22 cellular contexts compared by ENCODE assay signal in the genomic region with DNA sequence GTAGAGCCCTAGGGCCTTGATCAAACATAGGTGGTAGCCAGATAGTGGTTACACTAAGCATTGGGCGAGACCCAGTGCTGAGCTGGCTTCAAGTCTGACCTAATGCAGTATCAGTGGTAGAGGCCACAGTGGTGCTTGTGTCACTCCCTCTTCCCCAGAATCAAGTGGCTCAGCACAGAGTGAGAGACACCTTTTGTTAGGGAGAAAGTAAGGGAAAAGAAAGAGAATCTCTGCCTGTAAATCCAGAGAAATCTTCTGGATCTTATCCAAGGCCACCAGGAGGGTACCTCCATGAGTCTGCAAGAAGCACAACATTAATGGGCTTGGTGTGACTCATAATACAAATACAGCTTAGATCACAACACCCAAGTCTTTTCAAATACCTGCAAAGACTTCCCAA.
DNase-seq lines count a peak whose midpoint lies in the region; ATAC-seq, FAIRE-seq and TF ChIP-seq lines count a peak whose summit lies in the region.
"Had no signal": no experiment of that assay in that cellular context is flagged by ENCODE, and none has a peak within 500 bp of the region (broad histone marks: within the 10 kb centered on the region; RNA-seq: fewer than 3 reads in every experiment).

No MANE protein-coding gene starts in this region.

- no peaks in the 10 kb centered on the region for H3K27me3 Mint-ChIP-seq in chondrocyte (ENCODE audit: low read depth)
- H3K27me3 Mint-ChIP-seq: B cell; CD4-positive, CD25-positive, alpha-beta regulatory T cell had no signal

- no peaks in the 10 kb centered on the region for H3K27me3 ChIP-seq in kidney epithelial cell (ENCODE audit: control insufficient read depth, insufficient read depth, low read length)
- H3K27me3 ChIP-seq: Peyer's patch had no signal

- H3K4me3 ChIP-seq in astrocyte of the spinal cord (ENCODE audit: low read depth, low read length) (no peak overlapping the region), kidney epithelial cell (ENCODE audit: low read depth, low read length) (no peak overlapping the region)
- H3K4me3 ChIP-seq: GM12878, GM23338, Peyer's patch had no signal

- H3K4me3 Mint-ChIP-seq in chondrocyte (ENCODE audit: unreplicated experiment), result no peak overlapping the region
- H3K4me3 Mint-ChIP-seq: B cell; CD4-positive, CD25-positive, alpha-beta regulatory T cell; GM23338 had no signal

- H3K36me3 ChIP-seq in kidney epithelial cell (ENCODE audit: control insufficient read depth, insufficient read depth, low read length), result no peaks in the 10 kb centered on the region
- H3K36me3 ChIP-seq: Peyer's patch had no signal

- FAIRE-seq in urothelium cell line (lab: Jason Lieb, UNC), result no peak
- FAIRE-seq: GM12878, GM18507 had no signal

- ATAC-seq in left cardiac atrium, result no peak
- ATAC-seq: GM12878, GM23338 had no signal

- TF ChIP-seq CTCF in astrocyte of the spinal cord (IDR thresholded peaks at IDR 0.05; ENCODE audit: low read depth, low read length) (no peak), kidney epithelial cell (IDR thresholded peaks at IDR 0.05; ENCODE audit: insufficient read depth, low read length, poor library complexity, severe bottlenecking) (no peak), chondrocyte (IDR thresholded peaks at IDR 0.05) (no peak)

- in situ Hi-C loops in astrocyte of the spinal cord (cut with HindIII; ENCODE audit: low sequenced_read_pairs), result no loop called here

- no peaks in the 10 kb centered on the region for H3K9me3 Mint-ChIP-seq in chondrocyte (ENCODE audit: low read depth)
- H3K9me3 Mint-ChIP-seq: GM23338 had no signal

- intact Hi-C loops in left cardiac atrium (cut with DNase I), result no loop called here

- H3K36me3 Mint-ChIP-seq in chondrocyte (ENCODE audit: low read depth), result no peaks in the 10 kb centered on the region
- H3K36me3 Mint-ChIP-seq: CD4-positive, CD25-positive, alpha-beta regulatory T cell had no signal

- no peaks in the 10 kb centered on the region for H3K4me1 Mint-ChIP-seq in chondrocyte (ENCODE audit: low read depth)
- H3K4me1 Mint-ChIP-seq: B cell; CD4-positive, CD25-positive, alpha-beta regulatory T cell; GM23338 had no signal

- DNase-seq in HT1080 (ENCODE audit: low read depth), result peak; percentile 57
- peak; percentile 17 for DNase-seq in astrocyte of the spinal cord (ENCODE audit: low read depth, low spot score)
- DNase-seq in kidney epithelial cell (ENCODE audit: low read depth), result peak; percentile 4
- peak; percentile 1 for DNase-seq in urothelium cell line (ENCODE audit: low spot score)
- no peak for DNase-seq in DMS153 treated with DMSO at 0.1 percent for 48 hours (lab: John Stamatoyannopoulos, UW; ENCODE audit: unreplicated experiment)
- DNase-seq in left cardiac atrium, result no peak
- DNase-seq in chondrocyte (ENCODE audit: low spot score), result no peak
- DNase-seq: Caco-2; CD4-positive, CD25-positive, alpha-beta regulatory T cell; DMS79 treated with DMSO at 0.1 percent for 48 hours; GDM1; MM.1S; NCI-H1092 treated with DMSO at 0.1 percent for 48 hours; NCI-H2081 treated with DMSO at 0.1 percent for 48 hours; NCI-H524; Peyer's patch; Right ventricle myocardium superior; SK-N-SH had no signal

- H3K27ac Mint-ChIP-seq in chondrocyte (ENCODE audit: unreplicated experiment), result no peak overlapping the region
- H3K27ac Mint-ChIP-seq: B cell; CD4-positive, CD25-positive, alpha-beta regulatory T cell; GM23338 had no signal

Comparison
In these comparisons a context has a peak if more than half of its experiments do, and no peak if none do; other contexts are left out.
1. DNase-seq: peak in HT1080 (single experiment), astrocyte of the spinal cord (single experiment), kidney epithelial cell (single experiment) and urothelium cell line (single experiment); none in DMS153 treated with DMSO at 0.1 percent for 48 hours (single experiment), left cardiac atrium (single experiment) and chondrocyte (single experiment).